Comparison of ENCODE assay signal across 9 cellular contexts in genomic region chr7:7920481-7920880, GRCh38. TPM values are rescaled to one million over a fixed set of nuclear protein-coding genes. Genes with fewer than 3 reads are reported as not detected.
DNase-seq lines count a peak whose midpoint lies in the region; ATAC-seq and TF ChIP-seq lines count a peak whose summit lies in the region.
"Had no signal": no experiment of that assay in that cellular context is flagged by ENCODE, and none has a peak within 500 bp of the region (broad histone marks: within the 10 kb centered on the region; RNA-seq: fewer than 3 reads in every experiment).

No MANE protein-coding gene starts in this region.

- H3K36me3 ChIP-seq in ovary, result no peaks in the 10 kb centered on the region
- H3K36me3 ChIP-seq: spleen had no signal

- 64 to 90% (median 71%) methylated on average over 3 of the region's 3 CpGs for WGBS in ovary, 3 donors

- CTCF ChIA-PET in activated CD4-positive, alpha-beta memory T cell treated with anti-CD3 and anti-CD28 coated beads, Interleukin-2, amount 10 ng/mL, durations not matched to agents 7 days and 5 days (lab: Charles Lee), result interaction anchor here (1.0 to 2.1 kb wide), 4 partner anchors 21 to 270 kb away, joined by 3 to 5 read pairs (median 3); no protein-coding TSS in a partner anchor

- intact Hi-C loops in ovary (cut with DNase I), result no loop called here
- intact Hi-C loops in activated T-helper 2 cell treated with anti-CD3 and anti-CD28 coated beads, Interferon-gamma antibody, Interleukin-2, Interleukin-4, amounts not matched to agents 10 μg/mL and 5 μg/mL and 100 μg/mL, durations not matched to agents 14 hours and 24 hours and 36 hours (cut with micrococcal nuclease), result loop anchor here (5.0 kb wide), 3 partner anchors 47 to 207 kb away; partner anchors contain the start of gene GLCCI1

- no peaks in the 10 kb centered on the region for H3K9me3 ChIP-seq in ovary
- H3K9me3 ChIP-seq: spleen had no signal

- peaks cover 3% of the 10 kb centered on the region for H3K9me3 Mint-ChIP-seq in activated CD4-positive, alpha-beta memory T cell treated with anti-CD3 and anti-CD28 coated beads, Interleukin-2, amount 10 ng/mL, durations not matched to agents 7 days and 5 days
- H3K9me3 Mint-ChIP-seq in activated T-helper 2 cell treated with anti-CD3 and anti-CD28 coated beads, Interferon-gamma antibody, Interleukin-2, Interleukin-4, amounts not matched to agents 10 μg/mL and 5 μg/mL and 100 μg/mL, durations not matched to agents 14 hours and 24 hours and 36 hours, result no peaks in the 10 kb centered on the region

- no peak overlapping the region for H3K27ac Mint-ChIP-seq in activated CD4-positive, alpha-beta memory T cell treated with anti-CD3 and anti-CD28 coated beads, Interleukin-2, amount 10 ng/mL, durations not matched to agents 7 days and 5 days
- no peak overlapping the region for H3K27ac Mint-ChIP-seq in activated T-helper 2 cell treated with anti-CD3 and anti-CD28 coated beads, Interferon-gamma antibody, Interleukin-2, Interleukin-4, amounts not matched to agents 10 μg/mL and 5 μg/mL and 100 μg/mL, durations not matched to agents 14 hours and 24 hours and 36 hours

- ATAC-seq in GM18909 (IDR thresholded peaks at IDR 0.05; ENCODE audit: poor library complexity, unreplicated experiment) (peak; percentile 93), HG03039 (IDR thresholded peaks at IDR 0.05; ENCODE audit: unreplicated experiment) (peak; percentile 87)

- no peak for TF ChIP-seq POLR2A in ovary (IDR thresholded peaks at IDR 0.05)

- in situ Hi-C loops in ACHN (cut with HindIII; ENCODE audit: low pct_ligation_motif_present, low pct_unique_long_range_greater_than_20kb, low sequenced_read_pairs), result no loop called here

- H3K27ac ChIP-seq in ovary, result no peak overlapping the region

- no peak for TF ChIP-seq CTCF in ovary (IDR thresholded peaks at IDR 0.05)

- POLR2A ChIA-PET in activated CD4-positive, alpha-beta memory T cell treated with anti-CD3 and anti-CD28 coated beads, Interleukin-2, amount 10 ng/mL, durations not matched to agents 7 days and 5 days (lab: Charles Lee), result interaction anchor here (1.2 to 3.1 kb wide), 4 partner anchors 24 to 205 kb away, joined by 4 to 24 read pairs (median 10); partner anchors contain the start of gene GLCCI1

- DNase-seq in ACHN (peak; percentile 33), epidermal melanocyte (ENCODE audit: insufficient read length, low spot score) (no peak), ovary (no peak), SKM-1 treated with dmso at 0.1 percent for 144 hours (lab: John Stamatoyannopoulos, UW; ENCODE audit: unreplicated experiment) (no peak)
- DNase-seq in activated CD4-positive, alpha-beta memory T cell treated with anti-CD3 and anti-CD28 coated beads, Interleukin-2, amount 10 ng/mL, durations not matched to agents 7 days and 5 days, result peak; percentile 21
- no peak for DNase-seq in activated T-helper 2 cell treated with anti-CD3 and anti-CD28 coated beads, Interferon-gamma antibody, Interleukin-2, Interleukin-4, amounts not matched to agents 10 μg/mL and 5 μg/mL and 100 μg/mL, durations not matched to agents 14 hours and 24 hours and 36 hours (ENCODE audit: low spot score)
- DNase-seq: spleen had no signal

- no peaks in the 10 kb centered on the region for H3K27me3 Mint-ChIP-seq in activated CD4-positive, alpha-beta memory T cell treated with anti-CD3 and anti-CD28 coated beads, Interleukin-2, amount 10 ng/mL, durations not matched to agents 7 days and 5 days
- H3K27me3 Mint-ChIP-seq in activated T-helper 2 cell treated with anti-CD3 and anti-CD28 coated beads, Interferon-gamma antibody, Interleukin-2, Interleukin-4, amounts not matched to agents 10 μg/mL and 5 μg/mL and 100 μg/mL, durations not matched to agents 14 hours and 24 hours and 36 hours (ENCODE audit: low read depth), result no peaks in the 10 kb centered on the region

- no peak overlapping the region for H3K4me3 ChIP-seq in ovary

- H3K4me1 Mint-ChIP-seq in activated CD4-positive, alpha-beta memory T cell treated with anti-CD3 and anti-CD28 coated beads, Interleukin-2, amount 10 ng/mL, durations not matched to agents 7 days and 5 days, result peaks cover 27% of the 10 kb centered on the region
- H3K4me1 Mint-ChIP-seq in activated T-helper 2 cell treated with anti-CD3 and anti-CD28 coated beads, Interferon-gamma antibody, Interleukin-2, Interleukin-4, amounts not matched to agents 10 μg/mL and 5 μg/mL and 100 μg/mL, durations not matched to agents 14 hours and 24 hours and 36 hours (ENCODE audit: low read depth), result peaks cover 36% of the 10 kb centered on the region

- H3K36me3 Mint-ChIP-seq in activated CD4-positive, alpha-beta memory T cell treated with anti-CD3 and anti-CD28 coated beads, Interleukin-2, amount 10 ng/mL, durations not matched to agents 7 days and 5 days (ENCODE audit: low read depth), result peaks cover 4% of the 10 kb centered on the region
- no peaks in the 10 kb centered on the region for H3K36me3 Mint-ChIP-seq in activated T-helper 2 cell treated with anti-CD3 and anti-CD28 coated beads, Interferon-gamma antibody, Interleukin-2, Interleukin-4, amounts not matched to agents 10 μg/mL and 5 μg/mL and 100 μg/mL, durations not matched to agents 14 hours and 24 hours and 36 hours (ENCODE audit: low read depth)

- H3K27me3 ChIP-seq in ovary, result no peaks in the 10 kb centered on the region
- H3K27me3 ChIP-seq: spleen had no signal

- peaks cover 6% of the 10 kb centered on the region for H3K4me1 ChIP-seq in ovary (ENCODE audit: insufficient read depth)

- no peak for TF ChIP-seq EP300 in ovary (IDR thresholded peaks at IDR 0.05)

- peak overlapping the region; percentile 21 for H3K4me3 Mint-ChIP-seq in activated CD4-positive, alpha-beta memory T cell treated with anti-CD3 and anti-CD28 coated beads, Interleukin-2, amount 10 ng/mL, durations not matched to agents 7 days and 5 days
- H3K4me3 Mint-ChIP-seq in activated T-helper 2 cell treated with anti-CD3 and anti-CD28 coated beads, Interferon-gamma antibody, Interleukin-2, Interleukin-4, amounts not matched to agents 10 μg/mL and 5 μg/mL and 100 μg/mL, durations not matched to agents 14 hours and 24 hours and 36 hours (ENCODE audit: low read depth), result no peak overlapping the region

RNA-seq across cellular contexts. Expression of gene GLCCI1, which starts 48.1 kb away (rescaled TPM):
- 10 to 100 TPM; 25.4 to 29.0 TPM for total RNA-seq in activated CD4-positive, alpha-beta memory T cell treated with anti-CD3 and anti-CD28 coated beads, Interleukin-2, amount 10 ng/mL, durations not matched to agents 7 days and 5 days
- 10 to 100 TPM in 4 of 7 donors, 1 to 10 TPM in 3; 7.9 to 12.7 (median 10.7) TPM for total RNA-seq in ovary
- 1 to 10 TPM; 6.2 to 9.9 TPM for polyA plus RNA-seq in ovary
- 23.8 and 27.9 TPM in 2 replicates for total RNA-seq in activated T-helper 2 cell treated with anti-CD3 and anti-CD28 coated beads, Interferon-gamma antibody, Interleukin-2, Interleukin-4, amounts not matched to agents 10 μg/mL and 5 μg/mL and 100 μg/mL, durations not matched to agents 14 hours and 24 hours and 36 hours

Comparison
In these comparisons a context has a peak if more than half of its experiments do, and no peak if none do; other contexts are left out.
1. DNase-seq: peak in ACHN (single experiment) and activated CD4-positive, alpha-beta memory T cell treated with anti-CD3 and anti-CD28 coated beads, Interleukin-2, amount 10 ng/mL, durations not matched to agents 7 days and 5 days (single experiment); none in epidermal melanocyte (single experiment), ovary (0 of 5), SKM-1 treated with dmso at 0.1 percent for 144 hours (single experiment) and activated T-helper 2 cell treated with anti-CD3 and anti-CD28 coated beads, Interferon-gamma antibody, Interleukin-2, Interleukin-4, amounts not matched to agents 10 μg/mL and 5 μg/mL and 100 μg/mL, durations not matched to agents 14 hours and 24 hours and 36 hours (single experiment).